ENCODE assay signal across 8 cellular contexts in genomic region chr15:85620321-85621044, GRCh38.
DNase-seq lines count a peak whose midpoint lies in the region; ATAC-seq and TF ChIP-seq lines count a peak whose summit lies in the region.

No MANE protein-coding gene starts in this region.

- no peaks in the 10 kb centered on the region for H3K27me3 ChIP-seq in psoas muscle (ENCODE audit: insufficient read depth in 3 of 3, low read length in 2 of 3)

- H3K9me3 ChIP-seq in psoas muscle = no peaks in the 10 kb centered on the region

- ATAC-seq in psoas muscle = peak; percentile 65 to 74 (median 72)
- no peak for ATAC-seq in HG02852 (IDR thresholded peaks at IDR 0.05; ENCODE audit: unreplicated experiment)

- no peak overlapping the region for H3K27ac Mint-ChIP-seq in glutamatergic neuron (ENCODE audit: unreplicated experiment)

- peak overlapping the region; percentile 87 for H3K27ac ChIP-seq in psoas muscle

- 11 to 24% (median 18%) methylated on average over 5 of the region's 5 CpGs for WGBS in psoas muscle, 3 donors

- H3K4me3 Mint-ChIP-seq in glutamatergic neuron (ENCODE audit: unreplicated experiment) = no peak overlapping the region

- intact Hi-C loops in psoas muscle (cut with DNase I) = loop anchor here (5.0 kb wide), 2 partner anchors 38 to 87 kb away; no protein-coding TSS in a partner anchor

- H3K4me1 Mint-ChIP-seq in glutamatergic neuron (ENCODE audit: low read depth, unreplicated experiment) = peaks cover 27% of the 10 kb centered on the region

- H3K4me3 ChIP-seq in fibroblast of pulmonary artery (replicated peaks; ENCODE audit: low read depth, low read length) = peak overlapping the region; percentile 66
- H3K4me3 ChIP-seq in psoas muscle = peak overlapping the region; percentile 67

- peaks cover 2% of the 10 kb centered on the region for H3K9me3 Mint-ChIP-seq in glutamatergic neuron (ENCODE audit: unreplicated experiment)

- DNase-seq in EH (ENCODE audit: low read depth) (peak; percentile 87), fibroblast of pulmonary artery (ENCODE audit: low read depth) (peak; percentile 82), psoas muscle (no peak), globus pallidus (ENCODE audit: low spot score) (no peak), SHP77 treated with DMSO at 0.1 percent for 48 hours (lab: John Stamatoyannopoulos, UW) (no peak), glutamatergic neuron (no peak)
- DNase-seq in activated CD4-positive, alpha-beta T cell treated with anti-CD3 and anti-CD28 coated beads, Interleukin-2, amount 50 U/mL, for 1 hour = peak; percentile 22

- H3K27me3 Mint-ChIP-seq in glutamatergic neuron (ENCODE audit: unreplicated experiment) = no peaks in the 10 kb centered on the region

- TF ChIP-seq CTCF in fibroblast of pulmonary artery (IDR thresholded peaks at IDR 0.05; ENCODE audit: low read length, missing control alignments) = no peak
- TF ChIP-seq CTCF in psoas muscle (IDR thresholded peaks at IDR 0.05) = no peak
- TF ChIP-seq CTCF in glutamatergic neuron (IDR thresholded peaks at IDR 0.05; ENCODE audit: partially characterized antibody, unreplicated experiment) = no peak

- no peaks in the 10 kb centered on the region for H3K36me3 ChIP-seq in psoas muscle (ENCODE audit: insufficient read depth in 1 of 2, low read depth in 1 of 2)

- H3K4me1 ChIP-seq in psoas muscle = peaks cover 90% of the 10 kb centered on the region

- H3K36me3 Mint-ChIP-seq in glutamatergic neuron (ENCODE audit: unreplicated experiment) = no peaks in the 10 kb centered on the region

Comparison
In these comparisons a context has a peak if more than half of its experiments do, and no peak if none do; other contexts are left out.
1. DNase-seq: peak in EH (single experiment), activated CD4-positive, alpha-beta T cell treated with anti-CD3 and anti-CD28 coated beads, Interleukin-2, amount 50 U/mL, for 1 hour (single experiment) and fibroblast of pulmonary artery (single experiment); none in psoas muscle (0 of 2), globus pallidus (single experiment), SHP77 treated with DMSO at 0.1 percent for 48 hours (single experiment) and glutamatergic neuron (single experiment).